Comparison of ENCODE assay signal across 9 cellular contexts in the genomic region with DNA sequence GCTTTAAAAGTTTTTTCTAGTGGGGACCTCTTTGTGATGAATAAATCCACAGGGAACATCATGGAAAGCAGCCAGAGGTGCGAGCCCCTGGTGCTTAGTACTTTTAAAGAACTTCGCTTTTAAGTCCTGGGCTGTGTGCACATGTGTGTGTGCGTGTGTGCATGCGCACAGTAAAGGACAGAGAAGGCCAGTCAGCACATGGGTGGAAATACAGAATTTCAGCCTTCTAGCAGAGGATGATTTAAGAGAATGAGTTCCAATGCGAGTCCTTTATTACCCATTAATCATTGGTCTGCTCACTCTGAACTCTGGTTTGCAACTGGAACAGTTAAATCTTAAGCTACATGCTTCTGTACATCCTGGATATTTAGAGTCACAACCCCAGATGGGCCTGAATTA. TPM values are rescaled to one million over a fixed set of nuclear protein-coding genes. Genes with fewer than 3 reads are reported as not detected.
A peak's percentile ranks its signal among the peaks of the same experiment; 100 is the strongest.
DNase-seq lines count a peak whose midpoint lies in the region; ATAC-seq and TF ChIP-seq lines count a peak whose summit lies in the region.
"Had no signal": no experiment of that assay in that cellular context is flagged by ENCODE, and none has a peak within 500 bp of the region (broad histone marks: within the 10 kb centered on the region; RNA-seq: fewer than 3 reads in every experiment).

No MANE protein-coding gene starts in this region.

- H3K4me3 ChIP-seq in Panc1 (ENCODE audit: low read depth in 2 of 2, low read length in 2 of 2) (peak overlapping the region; percentile 26 to 50), lower lobe of right lung (no peak overlapping the region), thoracic aorta (peak overlapping the region; percentile 43)

- POLR2A ChIA-PET in Panc1 (lab: Charles Lee), result no interaction called here

- DNase-seq in Panc1 (ENCODE audit: low read depth, low spot score), result peak; percentile 39
- DNase-seq in lower lobe of right lung, result no peak
- no peak for DNase-seq in thoracic aorta (ENCODE audit: low spot score)
- DNase-seq in stimulated activated CD4-positive, alpha-beta T cell treated with anti-CD3 and anti-CD28 coated beads, Interleukin-12 subunit alpha, Interleukin-12 subunit beta, amount 100 ng/mL, for 4 hours, result no peak
- DNase-seq in HT-29 (ENCODE audit: low spot score), result no peak
- no peak for DNase-seq in AG20443 (ENCODE audit: low spot score)
- DNase-seq: stimulated activated naive CD4-positive, alpha-beta T cell had no signal

- TF ChIP-seq CTCF in Panc1 (IDR thresholded peaks at IDR 0.05), result no peak
- TF ChIP-seq CTCF in lower lobe of right lung (IDR thresholded peaks at IDR 0.05), result no peak
- no peak for TF ChIP-seq CTCF in thoracic aorta (IDR thresholded peaks at IDR 0.05)

- in situ Hi-C loops in Panc1 (cut with HindIII; ENCODE audit: low pct_unique_long_range_greater_than_20kb, low sequenced_read_pairs), result no loop called here

- H3K27ac ChIP-seq in Panc1 (ENCODE audit: low read length) (peak overlapping the region; percentile 97), cingulate gyrus (ENCODE audit: low read depth, low read length) (peak overlapping the region; percentile 20), lower lobe of right lung (peak overlapping the region; percentile 84), thoracic aorta (peak overlapping the region; percentile 88 to 94)

- CTCF ChIA-PET in Panc1 (lab: Charles Lee), result no interaction called here

- H3K9me3 ChIP-seq in Panc1 (ENCODE audit: control insufficient read depth, insufficient read depth, low read depth, low read length) (no peaks in the 10 kb centered on the region), lower lobe of right lung (no peaks in the 10 kb centered on the region), thoracic aorta (no peaks in the 10 kb centered on the region)

- no peaks in the 10 kb centered on the region for H3K27me3 ChIP-seq in Panc1 (ENCODE audit: control insufficient read depth, insufficient read depth, low read length)
- no peaks in the 10 kb centered on the region for H3K27me3 ChIP-seq in lower lobe of right lung (ENCODE audit: low read depth)
- H3K27me3 ChIP-seq in thoracic aorta (replicated peaks; ENCODE audit: insufficient read depth), result no peaks in the 10 kb centered on the region

- intact Hi-C loops in Panc1 (cut with micrococcal nuclease; ENCODE audit: unreplicated experiment), result loop anchor here (5.0 kb wide), 1 partner anchor 199 kb away; no protein-coding TSS in a partner anchor
- intact Hi-C loops in lower lobe of right lung (cut with DNase I), result no loop called here

- BruUV-seq in Panc1 (replicated peaks; lab: Mats Ljungman, UMichigan), result TSS peak; percentile 88

- H3K36me3 ChIP-seq in Panc1 (ENCODE audit: control insufficient read depth, insufficient read depth, low read length), result no peaks in the 10 kb centered on the region
- no peaks in the 10 kb centered on the region for H3K36me3 ChIP-seq in lower lobe of right lung
- H3K36me3 ChIP-seq in thoracic aorta, result no peaks in the 10 kb centered on the region

- H3K4me1 ChIP-seq in Panc1 (ENCODE audit: control insufficient read depth, insufficient read depth, low read length) (peaks cover 90% of the 10 kb centered on the region), lower lobe of right lung (peaks cover 49% of the 10 kb centered on the region), thoracic aorta (ENCODE audit: control insufficient read depth in 1 of 2, low read depth in 2 of 2) (peaks cover 33 to 66% of the 10 kb centered on the region in 2 donors)

- ATAC-seq in Panc1, result peak; percentile 29
- ATAC-seq in lower lobe of right lung, result no peak
- ATAC-seq in thoracic aorta (ENCODE audit: insufficient number of reproducible peaks, low FRiP score, low read depth), result no peak
- ATAC-seq in HG03280 (IDR thresholded peaks at IDR 0.05; ENCODE audit: unreplicated experiment), result no peak

RNA-seq across cellular contexts. Expression of gene TEAD1, which starts 18.9 kb away (rescaled TPM):
- total RNA-seq in Panc1 (2021; ENCODE audit: unreplicated experiment) (102 TPM), lower lobe of right lung (51.9 TPM), thoracic aorta (100 to 1,000 TPM in 1 of 2 donors, 10 to 100 TPM in 1; 57.3 to 164 TPM)
- 37.0 TPM for polyA plus RNA-seq in Panc1 (2012; ENCODE audit: insufficient read length)
- total RNA-seq in HT-29 (2014; rRNA removed; shearing (Covaris generic)), result 99.5 and 102 TPM in 2 replicates

Comparison
In these comparisons a context has a peak if more than half of its experiments do, and no peak if none do; other contexts are left out.
1. H3K27ac ChIP-seq: peak in every context shown above with its lines; median percentile 97 in Panc1; 91 in thoracic aorta; 84 in lower lobe of right lung; 20 in cingulate gyrus.